In the genomic region with DNA sequence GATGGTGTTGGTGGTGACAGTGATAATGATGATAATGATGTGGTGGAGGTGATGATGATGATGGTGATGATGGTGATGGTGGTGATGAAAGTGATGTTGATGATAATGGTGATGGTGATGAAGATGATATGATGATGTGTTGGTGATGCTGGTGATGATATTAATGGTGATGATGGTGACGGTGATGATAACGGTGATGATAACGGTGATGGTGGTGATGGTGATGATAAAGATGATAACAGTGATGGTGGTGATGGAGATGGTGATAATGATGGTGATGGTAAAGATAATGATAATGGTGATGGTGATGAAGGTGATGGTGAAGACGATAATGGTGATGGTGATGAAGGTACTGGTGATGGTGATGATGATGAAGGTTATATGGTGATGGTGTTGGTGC, we compare ENCODE assay signal across 25 cellular contexts.
"Had no signal": no experiment of that assay in that cellular context is flagged by ENCODE, and none has a peak within 500 bp of the region (broad histone marks: within the 10 kb centered on the region; RNA-seq: fewer than 3 reads in every experiment).

No MANE protein-coding gene starts in this region.

- H3K9me3 Mint-ChIP-seq: T-cell; T-helper 1 cell treated with Interleukin-12 subunit alpha and Interleukin-12 subunit beta and Interleukin-4 antibody, amounts not matched to agents 30 μg/mL and 1 μg/mL, for 36 hours had no signal

- H3K4me1 Mint-ChIP-seq: IgD-negative memory B cell, T-cell had no signal

- H3K9me3 ChIP-seq: SK-N-SH had no signal

- H3K27ac Mint-ChIP-seq: IgD-negative memory B cell; T-cell; T-helper 1 cell treated with Interleukin-12 subunit alpha and Interleukin-12 subunit beta and Interleukin-4 antibody, amounts not matched to agents 30 μg/mL and 1 μg/mL, for 36 hours had no signal

- H3K36me3 Mint-ChIP-seq: IgD-negative memory B cell, T-cell had no signal

- H3K4me2 ChIP-seq: SK-N-SH had no signal

- H3K27ac ChIP-seq: RWPE1 had no signal

- H3K4me3 Mint-ChIP-seq: IgD-negative memory B cell; T-cell; T-helper 1 cell treated with Interleukin-12 subunit alpha and Interleukin-12 subunit beta and Interleukin-4 antibody, amounts not matched to agents 30 μg/mL and 1 μg/mL, for 36 hours had no signal

- H3K9ac ChIP-seq: SK-N-SH had no signal

- ATAC-seq: Panc1, PC-3, T-cell had no signal

- DNase-seq: KBM-7, MV-4-11, NCI-H1048, NCI-H1105 treated with DMSO at 0.1 percent for 48 hours, NCI-H1417 treated with DMSO at 0.1 percent for 48 hours, NCI-H146, NCI-H187, NCI-H2029, NCI-H2081 treated with DMSO at 0.1 percent for 48 hours, NCI-H2171, NCI-H226, NCI-H446, NCI-H510A, NCI-H524 treated with DMSO at 0.1 percent for 48 hours, NCI-H69, NCI-H774, PC-3, SHP77, SK-N-SH, SW 1271, T-cell had no signal
